In genomic region chr2:237630216-237631000, GRCh38 we compare ENCODE assay signal across 20 cellular contexts. TPM values are rescaled to one million over a fixed set of nuclear protein-coding genes. Genes with fewer than 3 reads are reported as not detected.
DNase-seq lines count a peak whose midpoint lies in the region; ATAC-seq and TF ChIP-seq lines count a peak whose summit lies in the region.
"Had no signal": no experiment of that assay in that cellular context is flagged by ENCODE, and none has a peak within 500 bp of the region (broad histone marks: within the 10 kb centered on the region; RNA-seq: fewer than 3 reads in every experiment).

No MANE protein-coding gene starts in this region.

- H3K27ac Mint-ChIP-seq in stimulated activated memory B cell treated with anti-CD40 and anti-IgM and Interleukin-4, amounts not matched to agents 10 μg/mL and 1 μg/mL and 100 μg/mL, for 72 hours, result peak overlapping the region; percentile 20
- H3K27ac Mint-ChIP-seq in nephron progenitor cell, result no peak overlapping the region

- no peak for TF ChIP-seq CTCF in nephron progenitor cell (IDR thresholded peaks at IDR 0.05)

- peaks cover 31% of the 10 kb centered on the region for H3K4me1 Mint-ChIP-seq in stimulated activated memory B cell treated with anti-CD40 and anti-IgM and Interleukin-4, amounts not matched to agents 10 μg/mL and 1 μg/mL and 100 μg/mL, for 72 hours
- H3K4me1 Mint-ChIP-seq in nephron progenitor cell, result peaks cover 36% of the 10 kb centered on the region
- H3K4me1 Mint-ChIP-seq: central memory CD8-positive, alpha-beta T cell had no signal

- peaks cover 10% of the 10 kb centered on the region for H3K27me3 ChIP-seq in H7 (ENCODE audit: control insufficient read depth, insufficient read depth, low read length)
- H3K27me3 ChIP-seq in SJSA1 (replicated peaks), result no peaks in the 10 kb centered on the region
- H3K27me3 ChIP-seq: adrenal gland had no signal

- H3K36me3 Mint-ChIP-seq in stimulated activated memory B cell treated with anti-CD40 and anti-IgM and Interleukin-4, amounts not matched to agents 10 μg/mL and 1 μg/mL and 100 μg/mL, for 72 hours, result peaks cover 6% of the 10 kb centered on the region
- peaks cover 47% of the 10 kb centered on the region for H3K36me3 Mint-ChIP-seq in nephron progenitor cell (ENCODE audit: low read depth)

- peaks cover 45% of the 10 kb centered on the region for H3K4me1 ChIP-seq in SJSA1 (replicated peaks)
- H3K4me1 ChIP-seq: BE2C had no signal

- no peak for ATAC-seq in stimulated activated memory B cell treated with anti-CD40 and anti-IgM and Interleukin-4, amounts not matched to agents 10 μg/mL and 1 μg/mL and 100 μg/mL, for 72 hours
- no peak for ATAC-seq in HG03439 (IDR thresholded peaks at IDR 0.05; ENCODE audit: unreplicated experiment)
- ATAC-seq in HG02588 (IDR thresholded peaks at IDR 0.05; ENCODE audit: unreplicated experiment), result no peak

- H3K4me3 ChIP-seq in H7 (ENCODE audit: insufficient read depth, low read depth, low read length), result no peak overlapping the region
- H3K4me3 ChIP-seq in SJSA1, result no peak overlapping the region
- H3K4me3 ChIP-seq: adrenal gland, SK-N-MC had no signal

- no peak overlapping the region for H3K4me3 Mint-ChIP-seq in stimulated activated memory B cell treated with anti-CD40 and anti-IgM and Interleukin-4, amounts not matched to agents 10 μg/mL and 1 μg/mL and 100 μg/mL, for 72 hours
- no peak overlapping the region for H3K4me3 Mint-ChIP-seq in nephron progenitor cell
- H3K4me3 Mint-ChIP-seq: central memory CD8-positive, alpha-beta T cell had no signal

- H3K36me3 ChIP-seq in H7 (replicated peaks; ENCODE audit: control insufficient read depth, insufficient read depth, low read length) (no peaks in the 10 kb centered on the region; the same call in 1 of the 2 replicates), SJSA1 (peaks cover 74% of the 10 kb centered on the region)
- H3K36me3 ChIP-seq: adrenal gland, BE2C had no signal

- peak overlapping the region; percentile 25 for H3K27ac ChIP-seq in SJSA1
- H3K27ac ChIP-seq: adrenal gland, SK-N-MC had no signal

- peaks cover 3% of the 10 kb centered on the region for H3K9me3 Mint-ChIP-seq in stimulated activated memory B cell treated with anti-CD40 and anti-IgM and Interleukin-4, amounts not matched to agents 10 μg/mL and 1 μg/mL and 100 μg/mL, for 72 hours
- peaks cover 15% of the 10 kb centered on the region for H3K9me3 Mint-ChIP-seq in nephron progenitor cell

- DNase-seq in H7 (peak; percentile 61), SJSA1 (ENCODE audit: low read depth in 1 of 2, low spot score in 2 of 2) (peak; percentile 73 to 82), myocyte (ENCODE audit: low read depth) (peak; percentile 50), nephron progenitor cell (no peak)
- DNase-seq: activated CD4-positive, CD25-positive, alpha-beta regulatory T cell treated with anti-CD3 and anti-CD28 coated beads, Interleukin-2, amount 50 U/mL, for 72 hours; BE2C; effector CD8-positive, alpha-beta T cell; GDM1; hippocampal formation; Karpas-422; NCI-H69; small intestine; stimulated activated CD4-positive, alpha-beta T cell treated with anti-CD3 and anti-CD28 coated beads, Interleukin-4, amount 100 ng/mL, for 1 hour had no signal

- H3K27me3 Mint-ChIP-seq in stimulated activated memory B cell treated with anti-CD40 and anti-IgM and Interleukin-4, amounts not matched to agents 10 μg/mL and 1 μg/mL and 100 μg/mL, for 72 hours, result peaks cover 68% of the 10 kb centered on the region
- H3K27me3 Mint-ChIP-seq in nephron progenitor cell (ENCODE audit: low read depth, poor library complexity), result peaks cover 37% of the 10 kb centered on the region

- H3K9me3 ChIP-seq in SJSA1 (replicated peaks), result no peaks in the 10 kb centered on the region
- H3K9me3 ChIP-seq: adrenal gland, BE2C had no signal

RNA-seq across cellular contexts. Expression of gene LRRFIP1, which starts 3.0 kb away (rescaled TPM):
- total RNA-seq in H7 (2014; rRNA removed; shearing (Covaris generic)), result 49.9 and 101 TPM in 2 replicates
- 49.5 and 76.7 TPM in 2 replicates for total RNA-seq in SJSA1 (2014; rRNA removed; shearing (Covaris generic))
- total RNA-seq in myocyte, result 158 and 166 TPM in 2 replicates
- 113 TPM for polyA plus RNA-seq in myocyte (2012)

RNA-seq across cellular contexts. Expression of gene RAB17, which starts 39.9 kb away (rescaled TPM):
- total RNA-seq in H7 (2014; rRNA removed; shearing (Covaris generic)), result 23.3 and 25.5 TPM in 2 replicates
- total RNA-seq in SJSA1 (2014; rRNA removed; shearing (Covaris generic)), result 0.21 and 0.28 TPM in 2 replicates
- 0.42 and 5.3 TPM in 2 replicates for total RNA-seq in myocyte
- 4.3 TPM for polyA plus RNA-seq in myocyte (2012)
- total RNA-seq: HT1080 had no signal
